ENCODE assay signal across 32 cellular contexts in genomic region chr20:22797103-22797502, GRCh38.
DNase-seq lines count a peak whose midpoint lies in the region; ATAC-seq, FAIRE-seq and TF ChIP-seq lines count a peak whose summit lies in the region.
"Had no signal": no experiment of that assay in that cellular context is flagged by ENCODE, and none has a peak within 500 bp of the region (broad histone marks: within the 10 kb centered on the region; RNA-seq: fewer than 3 reads in every experiment).

No MANE protein-coding gene starts in this region.

- intact Hi-C loops in Right ventricle myocardium superior (cut with DNase I), result no loop called here
- intact Hi-C loops in uterus (cut with DNase I; ENCODE audit: low total_unique reads), result no loop called here

- H3K36me3 Mint-ChIP-seq in astrocyte (ENCODE audit: low read depth, unreplicated experiment), result peaks cover 3% of the 10 kb centered on the region
- H3K36me3 Mint-ChIP-seq: CD8-positive, alpha-beta T cell; memory B cell; WTC11 had no signal

- no peaks in the 10 kb centered on the region for H3K9me3 Mint-ChIP-seq in astrocyte (ENCODE audit: unreplicated experiment)
- H3K9me3 Mint-ChIP-seq: activated CD4-positive, alpha-beta T cell treated with anti-CD3 and anti-CD28 coated beads, Interleukin-2, amount 10 ng/mL, durations not matched to agents 7 days and 5 days; activated T-cell treated with anti-CD3 and anti-CD28 coated beads, Interleukin-2, amount 50 U/mL, for 24 hours; CD8-positive, alpha-beta T cell had no signal

- H3K4me3 Mint-ChIP-seq in astrocyte (ENCODE audit: unreplicated experiment), result no peak overlapping the region
- H3K4me3 Mint-ChIP-seq: activated CD4-positive, alpha-beta T cell treated with anti-CD3 and anti-CD28 coated beads, Interleukin-2, amount 10 ng/mL, durations not matched to agents 7 days and 5 days; activated T-cell treated with anti-CD3 and anti-CD28 coated beads, Interleukin-2, amount 50 U/mL, for 24 hours; CD8-positive, alpha-beta T cell; memory B cell; stimulated activated naive CD8-positive, alpha-beta T cell treated with anti-CD3 and anti-CD28 coated beads, Interleukin-15, Interleukin-2, amounts not matched to agents 100 ng/mL and 50 ng/mL, for 24 hours; WTC11 had no signal

- H3K9ac ChIP-seq in astrocyte (ENCODE audit: low read length) (no peak overlapping the region), keratinocyte (ENCODE audit: control insufficient read depth, extremely low read depth, insufficient read depth, low read length) (no peak overlapping the region)

- TF ChIP-seq POLR2A in uterus (IDR thresholded peaks at IDR 0.05), result no peak

- H2AFZ ChIP-seq in astrocyte (ENCODE audit: low read depth, low read length) (no peak overlapping the region), keratinocyte (ENCODE audit: control insufficient read depth, low read length) (no peak overlapping the region)
- H2AFZ ChIP-seq: PC-9 had no signal

- no peak for FAIRE-seq in astrocyte (lab: Jason Lieb, UNC)
- FAIRE-seq in keratinocyte (lab: Jason Lieb, UNC), result peak; percentile 75
- FAIRE-seq: colon, H54 had no signal

- no peaks in the 10 kb centered on the region for H3K36me3 ChIP-seq in right atrium auricular region
- H3K36me3 ChIP-seq in astrocyte (ENCODE audit: insufficient read depth, low read length), result no peaks in the 10 kb centered on the region
- H3K36me3 ChIP-seq in keratinocyte (ENCODE audit: control insufficient read depth in 2 of 2, extremely low read depth in 1 of 2, insufficient read depth in 2 of 2, low read length in 2 of 2), result no peaks in the 10 kb centered on the region
- no peaks in the 10 kb centered on the region for H3K36me3 ChIP-seq in uterus
- H3K36me3 ChIP-seq: sigmoid colon, thoracic aorta had no signal

- no peaks in the 10 kb centered on the region for H3K9me1 ChIP-seq in keratinocyte (ENCODE audit: control insufficient read depth, extremely low read depth, insufficient read depth, low read length)

- H3K27ac Mint-ChIP-seq in astrocyte (ENCODE audit: unreplicated experiment), result peak overlapping the region; percentile 99
- H3K27ac Mint-ChIP-seq: activated CD4-positive, alpha-beta T cell treated with anti-CD3 and anti-CD28 coated beads, Interleukin-2, amount 10 ng/mL, durations not matched to agents 7 days and 5 days; activated T-cell treated with anti-CD3 and anti-CD28 coated beads, Interleukin-2, amount 50 U/mL, for 24 hours; CD8-positive, alpha-beta T cell; memory B cell; stimulated activated naive CD8-positive, alpha-beta T cell treated with anti-CD3 and anti-CD28 coated beads, Interleukin-15, Interleukin-2, amounts not matched to agents 100 ng/mL and 50 ng/mL, for 24 hours; WTC11 had no signal

- H3K27ac ChIP-seq in right atrium auricular region, result peak overlapping the region; percentile 48 to 65
- peak overlapping the region; percentile 86 for H3K27ac ChIP-seq in astrocyte (ENCODE audit: low read depth, low read length)
- H3K27ac ChIP-seq in keratinocyte (ENCODE audit: control insufficient read depth, insufficient read depth, low read length), result peak overlapping the region; percentile 19
- H3K27ac ChIP-seq in uterus, result peak overlapping the region; percentile 65 to 72
- H3K27ac ChIP-seq: body of pancreas had no signal

- no peak for TF ChIP-seq CTCF in right atrium auricular region (IDR thresholded peaks at IDR 0.05)
- no peak for TF ChIP-seq CTCF in astrocyte (IDR thresholded peaks at IDR 0.05; ENCODE audit: insufficient read depth, low read depth, low read length)
- no peak for TF ChIP-seq CTCF in keratinocyte (optimal IDR thresholded peaks at IDR 0.05 in 1 of 3, IDR thresholded peaks at IDR 0.05 in 1 of 3, conservative IDR thresholded peaks at IDR 0.05 in 1 of 3; ENCODE audit: extremely low read depth in 1 of 3, insufficient read depth in 2 of 3, low read length in 3 of 3)
- TF ChIP-seq CTCF in uterus (IDR thresholded peaks at IDR 0.05), result no peak

- peaks cover 0 to 23% of the 10 kb centered on the region in 2 donors for H3K4me1 ChIP-seq in right atrium auricular region
- peaks cover 22% of the 10 kb centered on the region for H3K4me1 ChIP-seq in astrocyte (ENCODE audit: insufficient read depth, low read length)
- H3K4me1 ChIP-seq in keratinocyte (ENCODE audit: control insufficient read depth, extremely low read depth, insufficient read depth, low read length), result peaks cover 43% of the 10 kb centered on the region
- H3K4me1 ChIP-seq in uterus, result no peaks in the 10 kb centered on the region

- H3K4me3 ChIP-seq in right atrium auricular region (no peak overlapping the region), astrocyte (ENCODE audit: insufficient read depth, low read depth, low read length) (no peak overlapping the region), keratinocyte (ENCODE audit: control insufficient read depth in 2 of 3, extremely low read depth in 1 of 3, insufficient read depth in 2 of 3, low read depth in 1 of 3, low read length in 3 of 3) (no peak overlapping the region), uterus (no peak overlapping the region)
- H3K4me3 ChIP-seq: body of pancreas, PC-9, sigmoid colon, thoracic aorta had no signal

- no peaks in the 10 kb centered on the region for H3K27me3 ChIP-seq in right atrium auricular region
- H3K27me3 ChIP-seq in astrocyte (ENCODE audit: insufficient read depth, low read length), result no peaks in the 10 kb centered on the region
- H3K27me3 ChIP-seq in keratinocyte (ENCODE audit: control insufficient read depth, extremely low read depth, insufficient read depth, low read length), result no peaks in the 10 kb centered on the region
- no peaks in the 10 kb centered on the region for H3K27me3 ChIP-seq in uterus
- H3K27me3 ChIP-seq: body of pancreas had no signal

- dilution Hi-C loops in keratinocyte (cut with MboI; ENCODE audit: extremely low pct_ligation_motif_present, low sequenced_read_pairs), result no loop called here

- no peaks in the 10 kb centered on the region for H3K79me2 ChIP-seq in astrocyte (ENCODE audit: insufficient read depth, low read length)
- no peaks in the 10 kb centered on the region for H3K79me2 ChIP-seq in keratinocyte (ENCODE audit: control insufficient read depth, insufficient read depth, low read length)

- DNase-seq in right atrium auricular region (ENCODE audit: low spot score) (no peak), Right ventricle myocardium superior (no peak), astrocyte (ENCODE audit: low read depth) (peak; percentile 23), keratinocyte (ENCODE audit: low read depth, low spot score) (no peak), uterus (no peak), NCI-H510A (lab: John Stamatoyannopoulos, UW) (no peak)
- DNase-seq: activated CD4-positive, alpha-beta T cell treated with anti-CD3 and anti-CD28 coated beads, Interleukin-2, amount 10 ng/mL, durations not matched to agents 7 days and 5 days; activated gamma-delta T cell treated with Interleukin-2 at 50 U/mL for 16 hours; activated T-cell treated with anti-CD3 and anti-CD28 coated beads, Interleukin-2, amount 50 U/mL, for 24 hours; body of pancreas; CD8-positive, alpha-beta T cell; effector memory CD4-positive, alpha-beta T cell; foreskin melanocyte; KBM-7; left colon; MM.1S; NCI-H1436; NCI-H510A treated with DMSO at 0.1 percent for 48 hours; NK-92 treated with Interleukin-12 subunit alpha and Interleukin-12 subunit beta, amount 100 ng/mL, for 24 hours; posterior cingulate gyrus; SIG-M5; sigmoid colon had no signal

- no peak for ATAC-seq in Right ventricle myocardium superior (ENCODE audit: poor library complexity)
- ATAC-seq in HG03139 (IDR thresholded peaks at IDR 0.05; ENCODE audit: unreplicated experiment), result no peak
- ATAC-seq in GM21529 (IDR thresholded peaks at IDR 0.05; ENCODE audit: unreplicated experiment), result no peak
- ATAC-seq: body of pancreas; CD8-positive, alpha-beta T cell; esophagus mucosa; left colon; WTC11 had no signal

- peaks cover 39% of the 10 kb centered on the region for H3K4me1 Mint-ChIP-seq in astrocyte (ENCODE audit: low read depth, unreplicated experiment)
- H3K4me1 Mint-ChIP-seq: activated CD4-positive, alpha-beta T cell treated with anti-CD3 and anti-CD28 coated beads, Interleukin-2, amount 10 ng/mL, durations not matched to agents 7 days and 5 days; memory B cell had no signal

- H4K20me1 ChIP-seq in astrocyte (ENCODE audit: insufficient read depth, low read length), result no peaks in the 10 kb centered on the region
- no peaks in the 10 kb centered on the region for H4K20me1 ChIP-seq in keratinocyte (ENCODE audit: control insufficient read depth, extremely low read depth, insufficient read depth, low read length)

- H3K9me3 ChIP-seq in right atrium auricular region (no peaks in the 10 kb centered on the region), astrocyte (ENCODE audit: insufficient read depth, low read depth, low read length) (no peaks in the 10 kb centered on the region), keratinocyte (ENCODE audit: control insufficient read depth, low read depth, low read length) (no peaks in the 10 kb centered on the region), uterus (no peaks in the 10 kb centered on the region)
- H3K9me3 ChIP-seq: body of pancreas, sigmoid colon, thoracic aorta had no signal

- H3K27me3 Mint-ChIP-seq in astrocyte (ENCODE audit: low read depth, unreplicated experiment), result peaks cover 2% of the 10 kb centered on the region
- H3K27me3 Mint-ChIP-seq: activated CD4-positive, alpha-beta T cell treated with anti-CD3 and anti-CD28 coated beads, Interleukin-2, amount 10 ng/mL, durations not matched to agents 7 days and 5 days; activated T-cell treated with anti-CD3 and anti-CD28 coated beads, Interleukin-2, amount 50 U/mL, for 24 hours had no signal

- H3K4me2 ChIP-seq in astrocyte (ENCODE audit: low read length), result no peak overlapping the region
- H3K4me2 ChIP-seq in keratinocyte (ENCODE audit: control insufficient read depth, extremely low read depth, insufficient read depth, low read depth, low read length), result peak overlapping the region; percentile 13

Comparison
In these comparisons a context has a peak if more than half of its experiments do, and no peak if none do; other contexts are left out.
1. H3K27ac ChIP-seq: peak in every context shown above with its lines; median percentile 86 in astrocyte; 68 in uterus; 56 in right atrium auricular region; 19 in keratinocyte.